ENCODE assay signal across 9 cellular contexts in genomic region chr16:30950516-30951073, GRCh38. TPM values are rescaled to one million over a fixed set of nuclear protein-coding genes. Genes with fewer than 3 reads are reported as not detected.
DNase-seq lines count a peak whose midpoint lies in the region; ATAC-seq and TF ChIP-seq lines count a peak whose summit lies in the region.
"Had no signal": no experiment of that assay in that cellular context is flagged by ENCODE, and none has a peak within 500 bp of the region (broad histone marks: within the 10 kb centered on the region; RNA-seq: fewer than 3 reads in every experiment).

No MANE protein-coding gene starts in this region.

- peaks cover 64% of the 10 kb centered on the region for H3K4me1 ChIP-seq in left ventricle myocardium inferior
- H3K4me1 ChIP-seq in mammary epithelial cell (ENCODE audit: insufficient read depth, low read length): peaks cover 24% of the 10 kb centered on the region
- peaks cover 19 to 25% of the 10 kb centered on the region in 2 donors for H3K4me1 ChIP-seq in mucosa of rectum (ENCODE audit: control insufficient read depth in 2 of 2, insufficient read depth in 2 of 2, low read length in 2 of 2)

- H4K20me1 ChIP-seq in mammary epithelial cell (ENCODE audit: insufficient read depth, low read length): no peaks in the 10 kb centered on the region

- intact Hi-C loops in left ventricle myocardium inferior (cut with micrococcal nuclease): no loop called here
- intact Hi-C loops in left ventricle myocardium superior (cut with micrococcal nuclease): no loop called here
- intact Hi-C loops in mammary epithelial cell (cut with micrococcal nuclease): loop anchor here (10.0 kb wide), 1 partner anchor 914 kb away; no protein-coding TSS in a partner anchor

- CTCF ChIA-PET in mammary epithelial cell (lab: Charles Lee; ENCODE audit: low non-redundant PET): no interaction called here

- H3K36me3 ChIP-seq in left ventricle myocardium inferior (no peaks in the 10 kb centered on the region), mammary epithelial cell (ENCODE audit: insufficient read depth, low read length) (no peaks in the 10 kb centered on the region), mucosa of rectum (ENCODE audit: control insufficient read depth in 2 of 2, insufficient read depth in 2 of 2, low read length in 2 of 2) (no peaks in the 10 kb centered on the region)

- no peak for DNase-seq in left ventricle myocardium inferior
- no peak for DNase-seq in left ventricle myocardium superior
- no peak for DNase-seq in mammary epithelial cell
- DNase-seq in mucosa of gallbladder (ENCODE audit: low spot score): no peak
- no peak for DNase-seq in NOMO-1 treated with dmso at 0.1 percent for 144 hours (lab: John Stamatoyannopoulos, UW; ENCODE audit: unreplicated experiment)
- DNase-seq in cerebellar nuclear complex (lab: John Stamatoyannopoulos, UW): no peak
- DNase-seq: activated CD4-positive, CD25-positive, alpha-beta regulatory T cell had no signal

- H3K27ac ChIP-seq in left ventricle myocardium inferior (replicated peaks) (peak overlapping the region; percentile 98), mammary epithelial cell (ENCODE audit: insufficient read depth, low read depth, low read length) (peak overlapping the region; percentile 30), mucosa of rectum (ENCODE audit: low read depth in 2 of 2, low read length in 2 of 2) (peak overlapping the region; percentile 74 to 90)

- H2AFZ ChIP-seq in mammary epithelial cell (ENCODE audit: low read depth, low read length): no peak overlapping the region

- peak overlapping the region; percentile 100 for H3K4me3 ChIP-seq in left ventricle myocardium inferior
- peak overlapping the region; percentile 63 to 76 (median 65) for H3K4me3 ChIP-seq in mammary epithelial cell (replicated peaks in 1 of 3; ENCODE audit: insufficient read depth in 1 of 3, low read depth in 2 of 3, low read length in 3 of 3)
- peak overlapping the region; percentile 71 to 75 for H3K4me3 ChIP-seq in mucosa of rectum (ENCODE audit: low read length in 2 of 2)

- no peaks in the 10 kb centered on the region for H3K27me3 ChIP-seq in left ventricle myocardium inferior (ENCODE audit: low read depth)
- H3K27me3 ChIP-seq in mammary epithelial cell (ENCODE audit: insufficient read depth, low read length): no peaks in the 10 kb centered on the region
- no peaks in the 10 kb centered on the region for H3K27me3 ChIP-seq in mucosa of rectum (ENCODE audit: control insufficient read depth in 2 of 2, insufficient read depth in 2 of 2, low read length in 2 of 2)

- H3K9ac ChIP-seq in mammary epithelial cell (ENCODE audit: insufficient read depth, low read length) (no peak overlapping the region), mucosa of rectum (ENCODE audit: low read depth in 1 of 2, low read length in 2 of 2) (peak overlapping the region; percentile 54 to 81)

- H3K4me2 ChIP-seq in mammary epithelial cell (ENCODE audit: insufficient read depth, low read depth, low read length): peak overlapping the region; percentile 96

- TF ChIP-seq CTCF in left ventricle myocardium inferior (IDR thresholded peaks at IDR 0.05; ENCODE audit: borderline replicate concordance) (no peak), mammary epithelial cell (conservative IDR thresholded peaks at IDR 0.05 in 1 of 2, IDR thresholded peaks at IDR 0.05 in 1 of 2; ENCODE audit: extremely low read depth in 1 of 2, insufficient read depth in 1 of 2, low read depth in 1 of 2, low read length in 2 of 2) (no peak)

- dilution Hi-C loops in mammary epithelial cell (cut with HindIII; ENCODE audit: low sequenced_read_pairs): no loop called here

- ATAC-seq in left ventricle myocardium superior (no peak), GM18511 (IDR thresholded peaks at IDR 0.05; ENCODE audit: unreplicated experiment) (no peak)

- H3K79me2 ChIP-seq in mammary epithelial cell (ENCODE audit: insufficient read depth, low read length): peaks cover 21% of the 10 kb centered on the region

- in situ Hi-C loops in mammary epithelial cell (cut with MboI; ENCODE audit: low sequenced_read_pairs in 2 of 2): no loop called here

- no TSS peak for BruUV-seq in mammary epithelial cell (replicated peaks; lab: Mats Ljungman, UMichigan)

- H3K9me3 ChIP-seq in left ventricle myocardium inferior (replicated peaks) (no peaks in the 10 kb centered on the region), mammary epithelial cell (replicated peaks; ENCODE audit: insufficient read depth, low read length) (no peaks in the 10 kb centered on the region), mucosa of rectum (ENCODE audit: control insufficient read depth in 2 of 2, low read length in 2 of 2) (no peaks in the 10 kb centered on the region)

- 52% methylated on average over 7 of the region's 8 CpGs for WGBS in mammary epithelial cell (ENCODE audit: low coverage, missing lambda C conversion rate)

RNA-seq across cellular contexts. Expression of gene ORAI3, which starts 1.7 kb away (rescaled TPM):
- total RNA-seq in left ventricle myocardium inferior (12.2 TPM), left ventricle myocardium superior (10.8 TPM), mammary epithelial cell (10 to 100 TPM; 31.7 to 37.2 TPM), mucosa of gallbladder (34.4 TPM)
- polyA plus RNA-seq in mammary epithelial cell: 31.2 TPM
- 29.5 TPM for polyA minus RNA-seq in mammary epithelial cell

RNA-seq across cellular contexts. Expression of gene SETD1A, which starts 7.0 kb away (rescaled TPM):
- total RNA-seq in left ventricle myocardium inferior: 7.4 TPM
- total RNA-seq in left ventricle myocardium superior: 11.0 TPM
- total RNA-seq in mammary epithelial cell: 10 to 100 TPM in 1 of 2 donors, 1 to 10 TPM in 1; 8.5 to 14.8 TPM
- 2.6 TPM for polyA plus RNA-seq in mammary epithelial cell
- 10.4 TPM for polyA minus RNA-seq in mammary epithelial cell
- total RNA-seq in mucosa of gallbladder: 17.6 TPM

RNA-seq across cellular contexts. Expression of gene FBXL19, which starts 27.2 kb away (rescaled TPM):
- total RNA-seq in left ventricle myocardium inferior (6.3 TPM), left ventricle myocardium superior (5.7 TPM), mammary epithelial cell (10 to 100 TPM; 18.5 to 24.9 TPM), mucosa of gallbladder (27.7 TPM)
- polyA plus RNA-seq in mammary epithelial cell: 8.4 TPM
- polyA minus RNA-seq in mammary epithelial cell: 28.9 TPM

RNA-seq across cellular contexts. Expression of gene HSD3B7, which starts 34.4 kb away (rescaled TPM):
- total RNA-seq in left ventricle myocardium inferior (5.5 TPM), left ventricle myocardium superior (7.4 TPM), mammary epithelial cell (1 to 10 TPM; 3.8 to 3.9 TPM), mucosa of gallbladder (30.6 TPM)
- 3.3 TPM for polyA plus RNA-seq in mammary epithelial cell
- polyA minus RNA-seq in mammary epithelial cell: 1.1 TPM

RNA-seq across cellular contexts. Expression of gene CTF1, which starts 54.2 kb away (rescaled TPM):
- 9.6 TPM for total RNA-seq in left ventricle myocardium inferior
- 7.5 TPM for total RNA-seq in left ventricle myocardium superior
- 1 to 10 TPM in 1 of 2 donors, under 1 TPM in 1; 0.94 to 2.8 TPM for total RNA-seq in mammary epithelial cell
- 2.1 TPM for polyA plus RNA-seq in mammary epithelial cell
- 3.3 TPM for polyA minus RNA-seq in mammary epithelial cell
- total RNA-seq in mucosa of gallbladder: 11.0 TPM

Comparison
In these comparisons a context has a peak if more than half of its experiments do, and no peak if none do; other contexts are left out.
1. H3K27ac ChIP-seq: peak in every context shown above with its lines; median percentile 98 in left ventricle myocardium inferior; 82 in mucosa of rectum; 30 in mammary epithelial cell.